2 cellular contexts compared by ENCODE assay signal in the genomic region with DNA sequence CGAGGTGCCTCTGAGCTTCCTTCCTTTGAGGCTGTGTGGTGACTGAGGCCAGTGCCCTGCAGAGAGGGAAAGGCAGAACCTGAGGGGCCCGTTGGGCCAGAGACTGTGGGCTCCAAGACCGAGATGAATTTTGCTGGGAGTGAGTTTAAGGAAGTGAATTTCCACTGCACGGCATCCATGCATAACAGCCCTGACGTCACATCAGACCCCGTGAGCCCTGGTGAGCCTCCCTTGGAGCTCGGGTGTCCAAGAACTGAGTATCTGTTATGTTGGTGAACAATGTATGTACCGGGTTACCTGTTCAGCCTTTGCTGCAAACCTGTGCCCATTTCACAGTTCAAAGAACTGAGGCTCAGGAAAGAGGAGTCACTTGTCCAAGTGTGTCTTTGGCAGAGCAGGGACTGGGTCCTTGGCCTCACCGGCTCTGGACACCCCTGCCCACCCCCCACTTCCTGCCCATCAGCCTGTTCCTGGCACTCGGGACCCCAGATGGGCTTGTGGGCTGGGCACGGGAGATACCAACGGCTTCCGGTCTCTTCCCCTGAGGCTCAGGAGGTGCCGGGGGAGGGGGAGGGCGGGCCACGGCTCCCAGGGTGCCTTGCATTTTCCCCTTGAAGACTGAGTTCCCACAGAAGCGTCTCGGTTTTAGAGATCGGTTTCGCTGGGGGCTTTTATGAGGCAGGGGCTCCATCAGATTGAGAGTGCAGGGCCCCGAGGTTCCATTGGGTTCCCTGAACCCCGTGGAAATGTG.
TF ChIP-seq lines count a peak whose summit lies in the region.

No MANE protein-coding gene starts in this region.

TF ChIP-seq in GM23338, 12 proteins besides CTCF, POLR2A, EP300 and RAD21 (continued from another document):
- TF ChIP-seq, protein P1, sequence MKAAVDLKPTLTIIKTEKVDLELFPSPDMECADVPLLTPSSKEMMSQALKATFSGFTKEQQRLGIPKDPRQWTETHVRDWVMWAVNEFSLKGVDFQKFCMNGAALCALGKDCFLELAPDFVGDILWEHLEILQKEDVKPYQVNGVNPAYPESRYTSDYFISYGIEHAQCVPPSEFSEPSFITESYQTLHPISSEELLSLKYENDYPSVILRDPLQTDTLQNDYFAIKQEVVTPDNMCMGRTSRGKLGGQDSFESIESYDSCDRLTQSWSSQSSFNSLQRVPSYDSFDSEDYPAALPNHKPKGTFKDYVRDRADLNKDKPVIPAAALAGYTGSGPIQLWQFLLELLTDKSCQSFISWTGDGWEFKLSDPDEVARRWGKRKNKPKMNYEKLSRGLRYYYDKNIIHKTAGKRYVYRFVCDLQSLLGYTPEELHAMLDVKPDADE (IDR thresholded peaks at IDR 0.05) = no peak
- TF ChIP-seq, protein P2, sequence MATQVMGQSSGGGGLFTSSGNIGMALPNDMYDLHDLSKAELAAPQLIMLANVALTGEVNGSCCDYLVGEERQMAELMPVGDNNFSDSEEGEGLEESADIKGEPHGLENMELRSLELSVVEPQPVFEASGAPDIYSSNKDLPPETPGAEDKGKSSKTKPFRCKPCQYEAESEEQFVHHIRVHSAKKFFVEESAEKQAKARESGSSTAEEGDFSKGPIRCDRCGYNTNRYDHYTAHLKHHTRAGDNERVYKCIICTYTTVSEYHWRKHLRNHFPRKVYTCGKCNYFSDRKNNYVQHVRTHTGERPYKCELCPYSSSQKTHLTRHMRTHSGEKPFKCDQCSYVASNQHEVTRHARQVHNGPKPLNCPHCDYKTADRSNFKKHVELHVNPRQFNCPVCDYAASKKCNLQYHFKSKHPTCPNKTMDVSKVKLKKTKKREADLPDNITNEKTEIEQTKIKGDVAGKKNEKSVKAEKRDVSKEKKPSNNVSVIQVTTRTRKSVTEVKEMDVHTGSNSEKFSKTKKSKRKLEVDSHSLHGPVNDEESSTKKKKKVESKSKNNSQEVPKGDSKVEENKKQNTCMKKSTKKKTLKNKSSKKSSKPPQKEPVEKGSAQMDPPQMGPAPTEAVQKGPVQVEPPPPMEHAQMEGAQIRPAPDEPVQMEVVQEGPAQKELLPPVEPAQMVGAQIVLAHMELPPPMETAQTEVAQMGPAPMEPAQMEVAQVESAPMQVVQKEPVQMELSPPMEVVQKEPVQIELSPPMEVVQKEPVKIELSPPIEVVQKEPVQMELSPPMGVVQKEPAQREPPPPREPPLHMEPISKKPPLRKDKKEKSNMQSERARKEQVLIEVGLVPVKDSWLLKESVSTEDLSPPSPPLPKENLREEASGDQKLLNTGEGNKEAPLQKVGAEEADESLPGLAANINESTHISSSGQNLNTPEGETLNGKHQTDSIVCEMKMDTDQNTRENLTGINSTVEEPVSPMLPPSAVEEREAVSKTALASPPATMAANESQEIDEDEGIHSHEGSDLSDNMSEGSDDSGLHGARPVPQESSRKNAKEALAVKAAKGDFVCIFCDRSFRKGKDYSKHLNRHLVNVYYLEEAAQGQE (IDR thresholded peaks at IDR 0.05; ENCODE audit: unreplicated experiment) = no peak
- no peak for TF ChIP-seq STAT1 (IDR thresholded peaks at IDR 0.05; ENCODE audit: unreplicated experiment)
- TF ChIP-seq POLR2AphosphoS5 (IDR thresholded peaks at IDR 0.05; ENCODE audit: low read depth) = no peak
- no peak for TF ChIP-seq ZNF114 (CRISPR knock-in tag; IDR thresholded peaks at IDR 0.05)
- no peak for TF ChIP-seq EZH2phosphoT487 (IDR thresholded peaks at IDR 0.05; ENCODE audit: unreplicated experiment)
- TF ChIP-seq EZH2 (IDR thresholded peaks at IDR 0.05; ENCODE audit: low read depth, unreplicated experiment) = no peak

TF ChIP-seq in K562, 482 proteins besides CTCF, POLR2A, EP300 and RAD21 (continued from another document and continues in another):
- TF ChIP-seq, protein P3, sequence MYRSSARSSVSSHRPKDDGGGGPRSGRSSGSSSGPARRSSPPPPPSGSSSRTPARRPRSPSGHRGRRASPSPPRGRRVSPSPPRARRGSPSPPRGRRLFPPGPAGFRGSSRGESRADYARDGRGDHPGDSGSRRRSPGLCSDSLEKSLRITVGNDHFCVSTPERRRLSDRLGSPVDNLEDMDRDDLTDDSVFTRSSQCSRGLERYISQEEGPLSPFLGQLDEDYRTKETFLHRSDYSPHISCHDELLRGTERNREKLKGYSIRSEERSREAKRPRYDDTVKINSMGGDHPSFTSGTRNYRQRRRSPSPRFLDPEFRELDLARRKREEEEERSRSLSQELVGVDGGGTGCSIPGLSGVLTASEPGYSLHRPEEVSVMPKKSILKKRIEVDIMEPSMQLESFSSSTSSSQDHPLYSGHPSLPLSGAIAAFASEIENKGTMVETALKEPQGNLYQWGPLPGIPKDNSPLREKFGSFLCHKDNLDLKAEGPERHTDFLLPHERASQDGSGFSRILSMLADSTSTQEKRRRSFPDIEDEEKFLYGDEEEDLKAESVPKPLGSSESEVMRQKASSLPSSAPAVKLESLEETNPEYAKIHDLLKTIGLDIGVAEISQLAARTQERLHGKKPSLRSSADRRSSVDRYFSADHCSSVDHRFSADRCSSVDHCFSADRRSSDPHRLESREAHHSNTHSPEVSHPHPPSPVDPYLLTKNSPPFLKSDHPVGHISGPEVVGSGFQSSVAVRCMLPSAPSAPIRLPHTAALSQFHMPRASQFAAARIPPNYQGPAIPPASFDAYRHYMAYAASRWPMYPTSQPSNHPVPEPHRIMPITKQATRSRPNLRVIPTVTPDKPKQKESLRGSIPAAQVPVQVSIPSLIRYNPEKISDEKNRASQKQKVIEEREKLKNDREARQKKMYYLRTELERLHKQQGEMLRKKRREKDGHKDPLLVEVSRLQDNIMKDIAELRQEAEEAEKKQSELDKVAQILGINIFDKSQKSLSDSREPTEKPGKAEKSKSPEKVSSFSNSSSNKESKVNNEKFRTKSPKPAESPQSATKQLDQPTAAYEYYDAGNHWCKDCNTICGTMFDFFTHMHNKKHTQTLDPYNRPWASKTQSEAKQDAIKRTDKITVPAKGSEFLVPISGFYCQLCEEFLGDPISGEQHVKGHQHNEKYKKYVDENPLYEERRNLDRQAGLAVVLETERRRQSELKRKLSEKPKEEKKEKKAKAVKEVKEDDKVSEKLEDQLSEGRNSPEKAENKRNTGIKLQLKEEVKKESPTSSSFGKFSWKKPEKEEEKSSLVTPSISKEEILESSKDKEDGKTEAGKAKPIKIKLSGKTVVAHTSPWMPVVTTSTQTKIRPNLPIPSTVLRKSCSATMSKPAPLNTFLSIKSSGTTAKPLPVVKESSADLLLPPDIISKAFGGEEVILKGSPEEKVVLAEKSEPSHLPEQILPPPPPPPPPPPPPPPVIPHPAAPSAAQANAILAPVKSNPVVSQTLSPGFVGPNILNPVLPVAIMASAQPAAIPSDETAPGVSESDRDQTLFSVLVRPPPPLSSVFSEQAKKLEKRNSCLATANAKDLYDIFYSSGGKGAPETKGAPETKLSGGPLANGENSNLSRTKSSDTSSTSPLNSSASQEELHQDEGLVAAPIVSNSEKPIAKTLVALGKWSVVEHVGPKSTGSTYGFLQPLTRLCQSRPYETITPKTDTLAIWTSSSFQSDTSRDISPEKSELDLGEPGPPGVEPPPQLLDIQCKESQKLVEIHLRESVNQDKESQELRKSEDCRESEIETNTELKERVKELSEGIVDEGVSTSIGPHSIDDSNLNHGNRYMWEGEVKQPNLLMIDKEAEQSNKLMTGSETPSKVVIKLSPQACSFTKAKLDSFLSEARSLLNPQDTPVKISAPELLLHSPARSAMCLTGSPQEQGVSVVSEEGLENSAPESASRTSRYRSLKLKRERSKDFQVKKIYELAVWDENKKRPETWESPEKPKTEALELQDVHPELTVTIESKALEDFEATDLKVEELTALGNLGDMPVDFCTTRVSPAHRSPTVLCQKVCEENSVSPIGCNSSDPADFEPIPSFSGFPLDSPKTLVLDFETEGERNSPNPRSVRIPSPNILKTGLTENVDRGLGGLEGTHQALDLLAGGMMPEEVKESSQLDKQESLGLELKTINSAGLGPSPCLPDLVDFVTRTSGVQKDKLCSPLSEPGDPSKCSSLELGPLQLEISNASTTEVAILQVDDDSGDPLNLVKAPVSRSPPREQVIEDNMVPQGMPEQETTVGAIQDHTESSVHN (IDR thresholded peaks at IDR 0.05; ENCODE audit: borderline replicate concordance in 1 of 2, low read depth in 1 of 2) = no peak
- TF ChIP-seq, protein P4, sequence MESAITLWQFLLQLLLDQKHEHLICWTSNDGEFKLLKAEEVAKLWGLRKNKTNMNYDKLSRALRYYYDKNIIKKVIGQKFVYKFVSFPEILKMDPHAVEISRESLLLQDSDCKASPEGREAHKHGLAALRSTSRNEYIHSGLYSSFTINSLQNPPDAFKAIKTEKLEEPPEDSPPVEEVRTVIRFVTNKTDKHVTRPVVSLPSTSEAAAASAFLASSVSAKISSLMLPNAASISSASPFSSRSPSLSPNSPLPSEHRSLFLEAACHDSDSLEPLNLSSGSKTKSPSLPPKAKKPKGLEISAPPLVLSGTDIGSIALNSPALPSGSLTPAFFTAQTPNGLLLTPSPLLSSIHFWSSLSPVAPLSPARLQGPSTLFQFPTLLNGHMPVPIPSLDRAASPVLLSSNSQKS (CRISPR knock-in tag; IDR thresholded peaks at IDR 0.05) = no peak
- TF ChIP-seq NFE2 (IDR thresholded peaks at IDR 0.05; ENCODE audit: low read depth) (no peak), ZNF444 (CRISPR knock-in tag; IDR thresholded peaks at IDR 0.05) (peak; percentile 56; the same call in 1 of the 2 replicates), RBM25 (IDR thresholded peaks at IDR 0.05; ENCODE audit: low read depth, low read length, severe bottlenecking) (peak; percentile 38), SPI1 (IDR thresholded peaks at IDR 0.05; ENCODE audit: borderline replicate concordance, low read depth, low read length) (peak; percentile 26; the same call in 1 of the 2 replicates), LCOR (CRISPR knock-in tag; IDR thresholded peaks at IDR 0.05) (no peak), ETV1 (tag; conservative IDR thresholded peaks at IDR 0.05; ENCODE audit: low read depth) (peak; percentile 37), HNRNPL (IDR thresholded peaks at IDR 0.05; ENCODE audit: low read depth, low read length) (no peak), PRMT5 (CRISPR knock-in tag; IDR thresholded peaks at IDR 0.05) (no peak), GATAD2B (IDR thresholded peaks at IDR 0.05; ENCODE audit: borderline replicate concordance) (no peak)
- TF ChIP-seq, protein P5, sequence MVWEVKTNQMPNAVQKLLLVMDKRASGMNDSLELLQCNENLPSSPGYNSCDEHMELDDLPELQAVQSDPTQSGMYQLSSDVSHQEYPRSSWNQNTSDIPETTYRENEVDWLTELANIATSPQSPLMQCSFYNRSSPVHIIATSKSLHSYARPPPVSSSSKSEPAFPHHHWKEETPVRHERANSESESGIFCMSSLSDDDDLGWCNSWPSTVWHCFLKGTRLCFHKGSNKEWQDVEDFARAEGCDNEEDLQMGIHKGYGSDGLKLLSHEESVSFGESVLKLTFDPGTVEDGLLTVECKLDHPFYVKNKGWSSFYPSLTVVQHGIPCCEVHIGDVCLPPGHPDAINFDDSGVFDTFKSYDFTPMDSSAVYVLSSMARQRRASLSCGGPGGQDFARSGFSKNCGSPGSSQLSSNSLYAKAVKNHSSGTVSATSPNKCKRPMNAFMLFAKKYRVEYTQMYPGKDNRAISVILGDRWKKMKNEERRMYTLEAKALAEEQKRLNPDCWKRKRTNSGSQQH (CRISPR knock-in tag; IDR thresholded peaks at IDR 0.05) = no peak
- TF ChIP-seq, protein P6, sequence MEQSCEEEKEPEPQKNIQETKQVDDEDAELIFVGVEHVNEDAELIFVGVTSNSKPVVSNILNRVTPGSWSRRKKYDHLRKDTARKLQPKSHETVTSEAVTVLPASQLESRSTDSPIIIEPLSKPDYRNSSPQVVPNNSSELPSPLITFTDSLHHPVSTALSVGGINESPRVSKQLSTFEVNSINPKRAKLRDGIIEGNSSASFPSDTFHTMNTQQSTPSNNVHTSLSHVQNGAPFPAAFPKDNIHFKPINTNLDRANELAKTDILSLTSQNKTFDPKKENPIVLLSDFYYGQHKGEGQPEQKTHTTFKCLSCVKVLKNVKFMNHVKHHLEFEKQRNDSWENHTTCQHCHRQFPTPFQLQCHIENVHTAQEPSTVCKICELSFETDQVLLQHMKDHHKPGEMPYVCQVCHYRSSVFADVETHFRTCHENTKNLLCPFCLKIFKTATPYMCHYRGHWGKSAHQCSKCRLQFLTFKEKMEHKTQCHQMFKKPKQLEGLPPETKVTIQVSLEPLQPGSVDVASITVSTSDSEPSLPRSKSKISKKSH (CRISPR knock-in tag; IDR thresholded peaks at IDR 0.05) = no peak
- TF ChIP-seq, protein P7, sequence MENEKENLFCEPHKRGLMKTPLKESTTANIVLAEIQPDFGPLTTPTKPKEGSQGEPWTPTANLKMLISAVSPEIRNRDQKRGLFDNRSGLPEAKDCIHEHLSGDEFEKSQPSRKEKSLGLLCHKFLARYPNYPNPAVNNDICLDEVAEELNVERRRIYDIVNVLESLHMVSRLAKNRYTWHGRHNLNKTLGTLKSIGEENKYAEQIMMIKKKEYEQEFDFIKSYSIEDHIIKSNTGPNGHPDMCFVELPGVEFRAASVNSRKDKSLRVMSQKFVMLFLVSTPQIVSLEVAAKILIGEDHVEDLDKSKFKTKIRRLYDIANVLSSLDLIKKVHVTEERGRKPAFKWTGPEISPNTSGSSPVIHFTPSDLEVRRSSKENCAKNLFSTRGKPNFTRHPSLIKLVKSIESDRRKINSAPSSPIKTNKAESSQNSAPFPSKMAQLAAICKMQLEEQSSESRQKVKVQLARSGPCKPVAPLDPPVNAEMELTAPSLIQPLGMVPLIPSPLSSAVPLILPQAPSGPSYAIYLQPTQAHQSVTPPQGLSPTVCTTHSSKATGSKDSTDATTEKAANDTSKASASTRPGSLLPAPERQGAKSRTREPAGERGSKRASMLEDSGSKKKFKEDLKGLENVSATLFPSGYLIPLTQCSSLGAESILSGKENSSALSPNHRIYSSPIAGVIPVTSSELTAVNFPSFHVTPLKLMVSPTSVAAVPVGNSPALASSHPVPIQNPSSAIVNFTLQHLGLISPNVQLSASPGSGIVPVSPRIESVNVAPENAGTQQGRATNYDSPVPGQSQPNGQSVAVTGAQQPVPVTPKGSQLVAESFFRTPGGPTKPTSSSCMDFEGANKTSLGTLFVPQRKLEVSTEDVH (IDR thresholded peaks at IDR 0.05; ENCODE audit: low read depth, partially characterized antibody) = no peak
- TF ChIP-seq, protein P8, sequence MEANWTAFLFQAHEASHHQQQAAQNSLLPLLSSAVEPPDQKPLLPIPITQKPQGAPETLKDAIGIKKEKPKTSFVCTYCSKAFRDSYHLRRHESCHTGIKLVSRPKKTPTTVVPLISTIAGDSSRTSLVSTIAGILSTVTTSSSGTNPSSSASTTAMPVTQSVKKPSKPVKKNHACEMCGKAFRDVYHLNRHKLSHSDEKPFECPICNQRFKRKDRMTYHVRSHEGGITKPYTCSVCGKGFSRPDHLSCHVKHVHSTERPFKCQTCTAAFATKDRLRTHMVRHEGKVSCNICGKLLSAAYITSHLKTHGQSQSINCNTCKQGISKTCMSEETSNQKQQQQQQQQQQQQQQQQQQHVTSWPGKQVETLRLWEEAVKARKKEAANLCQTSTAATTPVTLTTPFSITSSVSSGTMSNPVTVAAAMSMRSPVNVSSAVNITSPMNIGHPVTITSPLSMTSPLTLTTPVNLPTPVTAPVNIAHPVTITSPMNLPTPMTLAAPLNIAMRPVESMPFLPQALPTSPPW (CRISPR knock-in tag; IDR thresholded peaks at IDR 0.05) = peak; percentile 27; the same call in 1 of the 2 replicates
- TF ChIP-seq, protein P9, sequence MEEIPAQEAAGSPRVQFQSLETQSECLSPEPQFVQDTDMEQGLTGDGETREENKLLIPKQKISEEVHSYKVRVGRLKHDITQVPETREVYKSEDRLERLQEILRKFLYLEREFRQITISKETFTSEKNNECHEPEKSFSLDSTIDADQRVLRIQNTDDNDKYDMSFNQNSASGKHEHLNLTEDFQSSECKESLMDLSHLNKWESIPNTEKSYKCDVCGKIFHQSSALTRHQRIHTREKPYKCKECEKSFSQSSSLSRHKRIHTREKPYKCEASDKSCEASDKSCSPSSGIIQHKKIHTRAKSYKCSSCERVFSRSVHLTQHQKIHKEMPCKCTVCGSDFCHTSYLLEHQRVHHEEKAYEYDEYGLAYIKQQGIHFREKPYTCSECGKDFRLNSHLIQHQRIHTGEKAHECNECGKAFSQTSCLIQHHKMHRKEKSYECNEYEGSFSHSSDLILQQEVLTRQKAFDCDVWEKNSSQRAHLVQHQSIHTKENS (CRISPR knock-in tag; IDR thresholded peaks at IDR 0.05) = no peak
